23 cellular contexts compared by ENCODE assay signal in genomic region chr15:81117136-81117535, GRCh38. TPM values are rescaled to one million over a fixed set of nuclear protein-coding genes. Genes with fewer than 3 reads are reported as not detected.
A peak's percentile ranks its signal among the peaks of the same experiment; 100 is the strongest.
DNase-seq lines count a peak whose midpoint lies in the region; ATAC-seq and TF ChIP-seq lines count a peak whose summit lies in the region.
"Had no signal": no experiment of that assay in that cellular context is flagged by ENCODE, and none has a peak within 500 bp of the region (broad histone marks: within the 10 kb centered on the region; RNA-seq: fewer than 3 reads in every experiment).

No MANE protein-coding gene starts in this region.

- H3K79me2 ChIP-seq in GM23248 (ENCODE audit: insufficient read depth) (no peaks in the 10 kb centered on the region), fibroblast of lung (ENCODE audit: control insufficient read depth, insufficient read depth, low read length) (no peaks in the 10 kb centered on the region), smooth muscle cell (ENCODE audit: low read depth) (no peaks in the 10 kb centered on the region)

- ATAC-seq in GM21786 (IDR thresholded peaks at IDR 0.05; ENCODE audit: unreplicated experiment): no peak
- ATAC-seq: gastrocnemius medialis, left ventricle myocardium superior had no signal

- H3K9me3 ChIP-seq in GM23248 (ENCODE audit: low read depth): no peaks in the 10 kb centered on the region
- H3K9me3 ChIP-seq in adipocyte (ENCODE audit: control insufficient read depth, low read length): no peaks in the 10 kb centered on the region
- no peaks in the 10 kb centered on the region for H3K9me3 ChIP-seq in fibroblast of lung (ENCODE audit: control insufficient read depth, insufficient read depth, low read depth, low read length)
- H3K9me3 ChIP-seq in smooth muscle cell (replicated peaks; ENCODE audit: low read depth): no peaks in the 10 kb centered on the region
- H3K9me3 ChIP-seq: adrenal gland, gastrocnemius medialis, sigmoid colon, SJSA1, stomach, tibial nerve had no signal

- H3K9me2 ChIP-seq in GM23248 (ENCODE audit: insufficient read depth): no peaks in the 10 kb centered on the region

- H3K4me1 ChIP-seq in GM23248 (ENCODE audit: insufficient read depth) (peaks cover 43% of the 10 kb centered on the region), adipocyte (ENCODE audit: control insufficient read depth, insufficient read depth, low read length) (peaks cover 12% of the 10 kb centered on the region), fibroblast of lung (ENCODE audit: control insufficient read depth, extremely low read depth, insufficient read depth, low read length) (peaks cover 3% of the 10 kb centered on the region), smooth muscle cell (ENCODE audit: low read depth) (peaks cover 10% of the 10 kb centered on the region)
- H3K4me1 ChIP-seq: adrenal gland, gastrocnemius medialis, sigmoid colon had no signal

- H3K27me3 ChIP-seq in GM23248 (replicated peaks; ENCODE audit: insufficient read depth): no peaks in the 10 kb centered on the region
- no peaks in the 10 kb centered on the region for H3K27me3 ChIP-seq in adipocyte (replicated peaks; ENCODE audit: control insufficient read depth, insufficient read depth, low read length)
- H3K27me3 ChIP-seq in fibroblast of lung (ENCODE audit: control insufficient read depth, insufficient read depth, low read length): peaks cover 2% of the 10 kb centered on the region
- peaks cover 7% of the 10 kb centered on the region for H3K27me3 ChIP-seq in smooth muscle cell (ENCODE audit: low read depth)

- H3K4me2 ChIP-seq in GM23248 (ENCODE audit: unreplicated experiment) (peak overlapping the region; percentile 85), fibroblast of lung (ENCODE audit: extremely low read depth, insufficient read depth, low read length) (no peak overlapping the region), smooth muscle cell (peak overlapping the region; percentile 71)

- peaks cover 24% of the 10 kb centered on the region for H3F3A ChIP-seq in GM23248 (ENCODE audit: insufficient read depth)
- peaks cover 5% of the 10 kb centered on the region for H3F3A ChIP-seq in smooth muscle cell (ENCODE audit: low read depth)

- DNase-seq in GM23248 (peak; percentile 83), adipocyte (ENCODE audit: low read depth) (peak; percentile 67), fibroblast of lung (ENCODE audit: low read depth in 2 of 2) (peak; percentile 8 to 59), smooth muscle cell (lab: John Stamatoyannopoulos, UW; ENCODE audit: unreplicated experiment) (no peak)
- no peak for DNase-seq in stimulated activated CD4-positive, alpha-beta T cell treated with anti-CD3 and anti-CD28 coated beads, Interleukin-15, amount 100 ng/mL, for 24 hours
- DNase-seq in activated CD8-positive, alpha-beta memory T cell treated with anti-CD3 and anti-CD28 coated beads, Interleukin-2, amount 50 U/mL, for 4 hours: no peak
- DNase-seq: activated CD4-positive, CD25-positive, alpha-beta regulatory T cell treated with anti-CD3 and anti-CD28 coated beads, Interleukin-2, amount 50 U/mL, for 72 hours; activated T-cell treated with anti-CD3 and anti-CD28 coated beads, Interleukin-2, amount 50 U/mL, for 1 hour; adrenal gland; COR-L47; DMS79 treated with DMSO at 0.1 percent for 48 hours; gastrocnemius medialis; H7; left ventricle myocardium superior; NCI-H510A; nephron progenitor cell; sigmoid colon; stomach; T-helper 1 cell had no signal

- 29 to 34% methylated on average over 3 of the region's 3 CpGs for WGBS in GM23248 (ENCODE audit: low coverage in 1 of 2, low lambda C conversion rate in 2 of 2, missing lambda C conversion rate in 2 of 2), 2 experiments
- WGBS in smooth muscle cell (ENCODE audit: low lambda C conversion rate): 39% methylated on average over 3 of the region's 3 CpGs

- H3K36me3 ChIP-seq in GM23248 (ENCODE audit: low read depth) (no peaks in the 10 kb centered on the region), adipocyte (ENCODE audit: control insufficient read depth, insufficient read depth, low read length, severe bottlenecking) (no peaks in the 10 kb centered on the region), fibroblast of lung (ENCODE audit: control insufficient read depth, insufficient read depth, low read length) (no peaks in the 10 kb centered on the region), smooth muscle cell (ENCODE audit: low read depth) (no peaks in the 10 kb centered on the region)
- H3K36me3 ChIP-seq: adrenal gland, gastrocnemius medialis, sigmoid colon, SJSA1, stomach, tibial nerve had no signal

- H3K4me3 ChIP-seq in GM23248 (peak overlapping the region; percentile 53; the same call in 1 of the 2 replicates), adipocyte (ENCODE audit: low read length) (no peak overlapping the region), fibroblast of lung (replicated peaks in 1 of 4; ENCODE audit: control extremely low read depth in 1 of 4, insufficient read depth in 1 of 4, low read depth in 3 of 4, low read length in 4 of 4) (no peak overlapping the region), smooth muscle cell (no peak overlapping the region)
- H3K4me3 ChIP-seq: adrenal gland, gastrocnemius medialis, sigmoid colon, SJSA1, stomach, tibial nerve had no signal

- H4K20me1 ChIP-seq in GM23248 (ENCODE audit: insufficient read depth) (no peaks in the 10 kb centered on the region), fibroblast of lung (ENCODE audit: control insufficient read depth, extremely low read depth, insufficient read depth, low read length) (no peaks in the 10 kb centered on the region), smooth muscle cell (ENCODE audit: low read depth) (no peaks in the 10 kb centered on the region)

- TF ChIP-seq CTCF in fibroblast of lung (conservative IDR thresholded peaks at IDR 0.05 in 1 of 2, IDR thresholded peaks at IDR 0.05 in 1 of 2; ENCODE audit: low read depth in 1 of 2, low read length in 2 of 2) (no peak), smooth muscle cell (IDR thresholded peaks at IDR 0.05; ENCODE audit: borderline replicate concordance, insufficient read depth, poor library complexity, severe bottlenecking) (no peak)

- in situ Hi-C loops in GM23248 (cut with MboI): no loop called here

- peak overlapping the region; percentile 47; the same call in 1 of the 2 replicates for H2AFZ ChIP-seq in GM23248
- no peak overlapping the region for H2AFZ ChIP-seq in fibroblast of lung (ENCODE audit: low read length)
- H2AFZ ChIP-seq in smooth muscle cell (ENCODE audit: low read depth): no peak overlapping the region

- H3K27ac ChIP-seq in GM23248 (peak overlapping the region; percentile 99), fibroblast of lung (ENCODE audit: insufficient read depth, low read length) (no peak overlapping the region), smooth muscle cell (ENCODE audit: low read depth) (peak overlapping the region; percentile 94)
- H3K27ac ChIP-seq: adrenal gland, gastrocnemius medialis, sigmoid colon, SJSA1, stomach, tibial nerve had no signal

- H3K9ac ChIP-seq in GM23248 (peak overlapping the region; percentile 86), adipocyte (ENCODE audit: low read length) (peak overlapping the region; percentile 66), fibroblast of lung (ENCODE audit: insufficient read depth, low read length) (no peak overlapping the region), smooth muscle cell (ENCODE audit: low read depth) (peak overlapping the region; percentile 64)

RNA-seq across cellular contexts. Expression of gene CFAP161, which starts 16.9 kb away (rescaled TPM):
- total RNA-seq in GM23248 (2014; rRNA removed; shearing (Covaris generic)): not detected in 2 replicates
- polyA plus RNA-seq in GM23248 (2016; fragmentation: Nextera tagmentation; extraction: Ambion mirVana): not detected in 2 replicates
- 0.17 and 0.26 TPM in 2 replicates for total RNA-seq in fibroblast of lung
- not detected in 2 replicates for polyA plus RNA-seq in fibroblast of lung
- not detected in 2 replicates for polyA plus RNA-seq in fibroblast of lung (2012)
- not detected in 2 replicates for polyA minus RNA-seq in fibroblast of lung (ENCODE audit: low replicate concordance)
- 0.94 and 0.99 TPM in 2 replicates for total RNA-seq in smooth muscle cell
- polyA plus RNA-seq in smooth muscle cell: not detected in 2 replicates
- total RNA-seq: gastrocnemius medialis, SJSA1 had no signal
- polyA plus RNA-seq: BJ, sigmoid colon had no signal

Comparison
In these comparisons a context has a peak if more than half of its experiments do, and no peak if none do; other contexts are left out.
1. DNase-seq: peak in GM23248 (single experiment), adipocyte (single experiment) and fibroblast of lung (2 of 2); none in smooth muscle cell (single experiment), stimulated activated CD4-positive, alpha-beta T cell treated with anti-CD3 and anti-CD28 coated beads, Interleukin-15, amount 100 ng/mL, for 24 hours (single experiment) and activated CD8-positive, alpha-beta memory T cell treated with anti-CD3 and anti-CD28 coated beads, Interleukin-2, amount 50 U/mL, for 4 hours (single experiment).